ENCODE assay signal across 22 cellular contexts in the genomic region with DNA sequence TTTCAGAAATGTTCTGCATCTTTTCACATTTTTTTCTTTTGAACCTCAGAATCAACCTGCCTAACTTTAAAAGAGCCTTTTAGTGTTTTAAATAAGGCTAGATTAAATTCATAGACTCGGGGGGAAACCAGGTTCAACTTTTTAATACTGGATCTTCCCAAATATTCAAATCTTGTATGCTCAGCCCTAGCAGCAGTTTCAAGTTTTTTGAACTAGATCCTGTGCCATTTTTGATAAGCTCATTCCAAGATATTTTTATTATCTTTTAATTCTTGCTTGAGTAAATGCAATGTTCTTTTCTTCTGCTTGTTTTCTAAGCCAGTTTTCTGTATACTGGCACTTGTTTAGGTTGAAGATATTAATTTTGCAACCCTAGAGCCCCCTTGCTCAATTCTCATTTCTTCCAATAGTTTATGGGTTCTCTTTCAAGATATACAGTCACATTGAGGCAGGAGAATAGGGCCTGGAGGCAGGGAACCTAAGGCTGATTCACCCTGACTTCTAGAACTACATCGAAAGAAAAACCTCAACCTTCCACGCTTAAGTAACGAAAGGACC. TPM values are rescaled to one million over a fixed set of nuclear protein-coding genes. Genes with fewer than 3 reads are reported as not detected.
"Had no signal": no experiment of that assay in that cellular context is flagged by ENCODE, and none has a peak within 500 bp of the region (broad histone marks: within the 10 kb centered on the region; RNA-seq: fewer than 3 reads in every experiment).

No MANE protein-coding gene starts in this region.

- DNase-seq: activated CD4-positive, alpha-beta T cell treated with anti-CD3 and anti-CD28 coated beads, Interleukin-2, amount 10 ng/mL, durations not matched to agents 24 days and 14 days; activated CD4-positive, CD25-positive, alpha-beta regulatory T cell; activated CD8-positive, alpha-beta memory T cell treated with anti-CD3 and anti-CD28 coated beads, Interleukin-2, amount 50 U/mL, for 48 hours; activated naive CD8-positive, alpha-beta T cell treated with anti-CD3 and anti-CD28 coated beads, Interleukin-2, amount 10 ng/mL, durations not matched to agents 7 days and 5 days; activated T-cell treated with anti-CD3 and anti-CD28 coated beads, Interleukin-2, amount 50 U/mL, for 72 hours; colonic mucosa; hypothalamus; kidney glomerular epithelial cell; lower lobe of right lung; midbrain; stimulated activated CD4-positive, alpha-beta T cell treated with anti-CD3 and anti-CD28 coated beads, Interleukin-2, amount 100 ng/mL, for 48 hours; SW 1271 had no signal

- H3K9me3 ChIP-seq: colonic mucosa, lower lobe of right lung, tibial nerve, vagina had no signal

- H3K27me3 ChIP-seq: cardiac muscle cell, colonic mucosa, neural progenitor cell, vagina had no signal

- H3K9ac ChIP-seq: neural progenitor cell, parathyroid adenoma had no signal

- H3K4me3 Mint-ChIP-seq: activated CD4-positive, alpha-beta T cell treated with anti-CD3 and anti-CD28 coated beads, Interleukin-2, amount 10 ng/mL, durations not matched to agents 24 days and 14 days; activated naive CD8-positive, alpha-beta T cell treated with anti-CD3 and anti-CD28 coated beads, Interleukin-2, amount 10 ng/mL, durations not matched to agents 7 days and 5 days; activated T-cell treated with anti-CD3 and anti-CD28 coated beads, Interleukin-2, amount 50 U/mL, for 72 hours; neural progenitor cell; stimulated activated memory B cell treated with anti-CD40 and anti-IgM and Interleukin-4, amounts not matched to agents 10 μg/mL and 1 μg/mL and 100 μg/mL, for 72 hours; T-helper 2 cell treated with Interferon-gamma antibody and Interleukin-4, amounts not matched to agents 5 μg/mL and 100 μg/mL, for 36 hours had no signal

- H2AFZ ChIP-seq: neural progenitor cell, parathyroid adenoma had no signal

- H3K9me3 Mint-ChIP-seq: activated CD4-positive, alpha-beta T cell treated with anti-CD3 and anti-CD28 coated beads, Interleukin-2, amount 10 ng/mL, durations not matched to agents 24 days and 14 days; activated naive CD8-positive, alpha-beta T cell treated with anti-CD3 and anti-CD28 coated beads, Interleukin-2, amount 10 ng/mL, durations not matched to agents 7 days and 5 days; activated T-cell treated with anti-CD3 and anti-CD28 coated beads, Interleukin-2, amount 50 U/mL, for 72 hours; stimulated activated memory B cell treated with anti-CD40 and anti-IgM and Interleukin-4, amounts not matched to agents 10 μg/mL and 1 μg/mL and 100 μg/mL, for 72 hours; T-helper 2 cell treated with Interferon-gamma antibody and Interleukin-4, amounts not matched to agents 5 μg/mL and 100 μg/mL, for 36 hours had no signal

- H3K27ac ChIP-seq: cardiac muscle cell, colonic mucosa, lower lobe of right lung, neural progenitor cell, parathyroid adenoma, tibial nerve, vagina had no signal

- ATAC-seq: activated T-cell treated with anti-CD3 and anti-CD28 coated beads, Interleukin-2, amount 50 U/mL, for 72 hours; esophagus mucosa; lower lobe of right lung; stimulated activated memory B cell treated with anti-CD40 and anti-IgM and Interleukin-4, amounts not matched to agents 10 μg/mL and 1 μg/mL and 100 μg/mL, for 72 hours had no signal

- H3K4me3 ChIP-seq: cardiac muscle cell, colonic mucosa, lower lobe of right lung, neural progenitor cell, tibial nerve, vagina had no signal

- H3K36me3 ChIP-seq: cardiac muscle cell, colonic mucosa, lower lobe of right lung, neural progenitor cell, tibial nerve, vagina had no signal

- H3K27ac Mint-ChIP-seq: activated CD4-positive, alpha-beta T cell treated with anti-CD3 and anti-CD28 coated beads, Interleukin-2, amount 10 ng/mL, durations not matched to agents 24 days and 14 days; activated naive CD8-positive, alpha-beta T cell treated with anti-CD3 and anti-CD28 coated beads, Interleukin-2, amount 10 ng/mL, durations not matched to agents 7 days and 5 days; activated T-cell treated with anti-CD3 and anti-CD28 coated beads, Interleukin-2, amount 50 U/mL, for 72 hours; neural progenitor cell; stimulated activated memory B cell treated with anti-CD40 and anti-IgM and Interleukin-4, amounts not matched to agents 10 μg/mL and 1 μg/mL and 100 μg/mL, for 72 hours; T-helper 2 cell treated with Interferon-gamma antibody and Interleukin-4, amounts not matched to agents 5 μg/mL and 100 μg/mL, for 36 hours had no signal

- H3K4me2 ChIP-seq: neural progenitor cell had no signal

- H3K4me1 ChIP-seq: colonic mucosa, neural progenitor cell, parathyroid adenoma had no signal

- H3K4me1 Mint-ChIP-seq: neural progenitor cell; stimulated activated memory B cell treated with anti-CD40 and anti-IgM and Interleukin-4, amounts not matched to agents 10 μg/mL and 1 μg/mL and 100 μg/mL, for 72 hours had no signal

- H3K36me3 Mint-ChIP-seq: activated naive CD8-positive, alpha-beta T cell treated with anti-CD3 and anti-CD28 coated beads, Interleukin-2, amount 10 ng/mL, durations not matched to agents 7 days and 5 days; neural progenitor cell; stimulated activated memory B cell treated with anti-CD40 and anti-IgM and Interleukin-4, amounts not matched to agents 10 μg/mL and 1 μg/mL and 100 μg/mL, for 72 hours had no signal

RNA-seq across cellular contexts. Expression of a gene that starts 13.1 kb away (rescaled TPM):
- total RNA-seq: activated CD4-positive, alpha-beta T cell treated with anti-CD3 and anti-CD28 coated beads, Interleukin-2, amount 10 ng/mL, durations not matched to agents 24 days and 14 days; activated T-cell treated with anti-CD3 and anti-CD28 coated beads, Interleukin-2, amount 50 U/mL, for 72 hours; esophagus mucosa; glomerular endothelial cell; renal cortical epithelial cell had no signal

RNA-seq across cellular contexts. Expression of a gene that starts 28.5 kb away (rescaled TPM):
- total RNA-seq: activated CD4-positive, alpha-beta T cell treated with anti-CD3 and anti-CD28 coated beads, Interleukin-2, amount 10 ng/mL, durations not matched to agents 24 days and 14 days; activated naive CD8-positive, alpha-beta T cell treated with anti-CD3 and anti-CD28 coated beads, Interleukin-2, amount 10 ng/mL, durations not matched to agents 7 days and 5 days; activated T-cell treated with anti-CD3 and anti-CD28 coated beads, Interleukin-2, amount 50 U/mL, for 72 hours had no signal

RNA-seq across cellular contexts. Expression of a gene that starts 29.5 kb away (rescaled TPM):
- total RNA-seq: activated CD4-positive, alpha-beta T cell treated with anti-CD3 and anti-CD28 coated beads, Interleukin-2, amount 10 ng/mL, durations not matched to agents 24 days and 14 days had no signal

RNA-seq across cellular contexts. Expression of a gene that starts 53.8 kb away (rescaled TPM):
- total RNA-seq: activated CD4-positive, alpha-beta T cell treated with anti-CD3 and anti-CD28 coated beads, Interleukin-2, amount 10 ng/mL, durations not matched to agents 24 days and 14 days had no signal
